ENCODE assay signal across 1 cellular context in the genomic region with DNA sequence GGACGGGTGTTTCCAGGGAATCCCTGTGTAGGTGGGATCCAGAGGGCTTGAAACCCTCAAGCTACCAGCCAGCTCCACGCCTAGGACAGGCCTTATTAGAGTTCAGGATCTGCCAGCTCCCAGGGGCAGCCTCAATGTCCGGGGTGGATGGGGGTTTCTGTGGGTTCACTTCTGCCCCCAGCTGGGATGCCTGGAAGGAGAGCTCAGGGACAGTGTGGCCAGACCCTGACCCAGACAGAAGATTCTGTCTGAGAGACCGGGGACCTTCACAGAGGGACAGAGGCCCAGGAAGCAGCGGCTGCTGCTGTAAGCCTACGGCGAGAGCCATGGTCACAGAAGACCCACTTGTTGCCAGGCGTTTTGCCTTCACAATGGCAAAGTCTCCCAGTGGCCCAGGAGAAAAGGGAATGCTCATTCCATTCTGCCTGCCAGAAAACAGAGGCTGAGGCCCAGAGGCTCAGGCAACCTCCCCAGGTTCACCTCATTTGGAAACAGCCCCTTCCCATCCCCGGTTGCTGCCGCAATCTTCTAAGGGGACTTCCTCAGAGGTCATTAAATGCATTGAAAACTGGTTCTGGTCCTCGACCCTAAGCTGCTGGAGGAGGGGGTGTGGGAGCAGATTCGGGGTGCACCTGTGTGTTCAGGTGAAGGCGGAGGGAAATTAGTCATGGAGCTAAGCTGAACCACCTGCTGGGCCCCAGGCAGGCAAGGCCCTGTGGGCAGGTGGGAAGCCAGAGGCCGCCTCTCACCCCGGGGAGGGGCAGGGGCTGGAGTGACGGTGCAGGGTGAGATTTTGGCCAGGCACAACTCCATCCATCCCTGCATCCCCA.
TF ChIP-seq lines count a peak whose summit lies in the region.

No MANE protein-coding gene starts in this region.

TF ChIP-seq in HepG2, 621 proteins besides CTCF, POLR2A, EP300 and RAD21 (continued from another document and continues in another):
- TF ChIP-seq, protein P1, sequence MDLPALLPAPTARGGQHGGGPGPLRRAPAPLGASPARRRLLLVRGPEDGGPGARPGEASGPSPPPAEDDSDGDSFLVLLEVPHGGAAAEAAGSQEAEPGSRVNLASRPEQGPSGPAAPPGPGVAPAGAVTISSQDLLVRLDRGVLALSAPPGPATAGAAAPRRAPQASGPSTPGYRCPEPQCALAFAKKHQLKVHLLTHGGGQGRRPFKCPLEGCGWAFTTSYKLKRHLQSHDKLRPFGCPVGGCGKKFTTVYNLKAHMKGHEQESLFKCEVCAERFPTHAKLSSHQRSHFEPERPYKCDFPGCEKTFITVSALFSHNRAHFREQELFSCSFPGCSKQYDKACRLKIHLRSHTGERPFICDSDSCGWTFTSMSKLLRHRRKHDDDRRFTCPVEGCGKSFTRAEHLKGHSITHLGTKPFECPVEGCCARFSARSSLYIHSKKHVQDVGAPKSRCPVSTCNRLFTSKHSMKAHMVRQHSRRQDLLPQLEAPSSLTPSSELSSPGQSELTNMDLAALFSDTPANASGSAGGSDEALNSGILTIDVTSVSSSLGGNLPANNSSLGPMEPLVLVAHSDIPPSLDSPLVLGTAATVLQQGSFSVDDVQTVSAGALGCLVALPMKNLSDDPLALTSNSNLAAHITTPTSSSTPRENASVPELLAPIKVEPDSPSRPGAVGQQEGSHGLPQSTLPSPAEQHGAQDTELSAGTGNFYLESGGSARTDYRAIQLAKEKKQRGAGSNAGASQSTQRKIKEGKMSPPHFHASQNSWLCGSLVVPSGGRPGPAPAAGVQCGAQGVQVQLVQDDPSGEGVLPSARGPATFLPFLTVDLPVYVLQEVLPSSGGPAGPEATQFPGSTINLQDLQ (CRISPR knock-in tag; IDR thresholded peaks at IDR 0.05) = no peak
- TF ChIP-seq RNF2 (conservative IDR thresholded peaks at IDR 0.05; ENCODE audit: low read depth) (no peak), GTF2F1 (IDR thresholded peaks at IDR 0.05; ENCODE audit: low read length) (no peak), ZNF225 (CRISPR knock-in tag; IDR thresholded peaks at IDR 0.05) (no peak), ZNF430 (CRISPR knock-in tag; IDR thresholded peaks at IDR 0.05) (0 out of 2 replicates have a peak, but pooled peaks have one; percentile 8), SMAD3 (CRISPR knock-in tag; IDR thresholded peaks at IDR 0.05) (no peak), SMYD3 (CRISPR knock-in tag; IDR thresholded peaks at IDR 0.05) (peak; percentile 86; the same call in 1 of the 2 replicates), ZNF878 (CRISPR knock-in tag; IDR thresholded peaks at IDR 0.05) (no peak; the same call in 1 of the 2 replicates), ZNF543 (CRISPR knock-in tag; IDR thresholded peaks at IDR 0.05) (no peak), ZNF777 (CRISPR knock-in tag; IDR thresholded peaks at IDR 0.05) (no peak), ZNF564 (CRISPR knock-in tag; IDR thresholded peaks at IDR 0.05) (no peak), ZNF207 (IDR thresholded peaks at IDR 0.05; ENCODE audit: borderline replicate concordance) (no peak), NONO (IDR thresholded peaks at IDR 0.05) (no peak), NONO (CRISPR knock-in tag; conservative IDR thresholded peaks at IDR 0.05) (0 out of 2 replicates have a peak, but pooled peaks have one; percentile 14), PCBP2 (optimal IDR thresholded peaks at IDR 0.05; ENCODE audit: low read depth, low read length, poor library complexity, severe bottlenecking) (no peak), IRF2 (CRISPR knock-in tag; IDR thresholded peaks at IDR 0.05) (no peak), ZNF788 (CRISPR knock-in tag; IDR thresholded peaks at IDR 0.05; ENCODE audit: borderline replicate concordance) (no peak), FOXK2 (IDR thresholded peaks at IDR 0.05) (no peak), BORCS8-MEF2B (CRISPR knock-in tag; IDR thresholded peaks at IDR 0.05) (no peak; the same call in 1 of the 2 replicates), EEA1 (CRISPR knock-in tag; IDR thresholded peaks at IDR 0.05; ENCODE audit: borderline replicate concordance) (no peak), ZNF749 (CRISPR knock-in tag; IDR thresholded peaks at IDR 0.05; ENCODE audit: borderline replicate concordance) (no peak), TBL1XR1 (IDR thresholded peaks at IDR 0.05; ENCODE audit: borderline replicate concordance, low read length, partially characterized antibody) (no peak), FIP1L1 (IDR thresholded peaks at IDR 0.05; ENCODE audit: borderline replicate concordance, insufficient read depth, low read depth, low read length) (no peak), SNAI1 (CRISPR knock-in tag; IDR thresholded peaks at IDR 0.05; ENCODE audit: borderline replicate concordance) (0 out of 2 replicates have a peak, but pooled peaks have one; percentile 14), SPEN (CRISPR knock-in tag; IDR thresholded peaks at IDR 0.05; ENCODE audit: low read depth) (no peak), ZNF572 (CRISPR knock-in tag; IDR thresholded peaks at IDR 0.05) (no peak), REXO4 (CRISPR knock-in tag; IDR thresholded peaks at IDR 0.05; ENCODE audit: borderline replicate concordance) (no peak), ZSCAN25 (CRISPR knock-in tag; IDR thresholded peaks at IDR 0.05) (peak; percentile 31; the same call in 1 of the 2 replicates), NR2C2 (CRISPR knock-in tag; IDR thresholded peaks at IDR 0.05; ENCODE audit: borderline replicate concordance) (no peak), SETDB1 (CRISPR knock-in tag; IDR thresholded peaks at IDR 0.05; ENCODE audit: borderline replicate concordance) (no peak), ZNF20 (CRISPR knock-in tag; IDR thresholded peaks at IDR 0.05) (no peak), ASH2L (IDR thresholded peaks at IDR 0.05; ENCODE audit: insufficient read length, low read depth, low read length) (no peak), KAT7 (CRISPR knock-in tag; IDR thresholded peaks at IDR 0.05; ENCODE audit: borderline replicate concordance) (no peak), ZNF383 (CRISPR knock-in tag; IDR thresholded peaks at IDR 0.05; ENCODE audit: borderline replicate concordance) (no peak)
- TF ChIP-seq, protein P2, sequence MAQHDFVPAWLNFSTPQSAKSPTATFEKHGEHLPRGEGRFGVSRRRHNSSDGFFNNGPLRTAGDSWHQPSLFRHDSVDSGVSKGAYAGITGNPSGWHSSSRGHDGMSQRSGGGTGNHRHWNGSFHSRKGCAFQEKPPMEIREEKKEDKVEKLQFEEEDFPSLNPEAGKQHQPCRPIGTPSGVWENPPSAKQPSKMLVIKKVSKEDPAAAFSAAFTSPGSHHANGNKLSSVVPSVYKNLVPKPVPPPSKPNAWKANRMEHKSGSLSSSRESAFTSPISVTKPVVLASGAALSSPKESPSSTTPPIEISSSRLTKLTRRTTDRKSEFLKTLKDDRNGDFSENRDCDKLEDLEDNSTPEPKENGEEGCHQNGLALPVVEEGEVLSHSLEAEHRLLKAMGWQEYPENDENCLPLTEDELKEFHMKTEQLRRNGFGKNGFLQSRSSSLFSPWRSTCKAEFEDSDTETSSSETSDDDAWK (CRISPR knock-in tag; IDR thresholded peaks at IDR 0.05) = no peak
- TF ChIP-seq, protein P3, sequence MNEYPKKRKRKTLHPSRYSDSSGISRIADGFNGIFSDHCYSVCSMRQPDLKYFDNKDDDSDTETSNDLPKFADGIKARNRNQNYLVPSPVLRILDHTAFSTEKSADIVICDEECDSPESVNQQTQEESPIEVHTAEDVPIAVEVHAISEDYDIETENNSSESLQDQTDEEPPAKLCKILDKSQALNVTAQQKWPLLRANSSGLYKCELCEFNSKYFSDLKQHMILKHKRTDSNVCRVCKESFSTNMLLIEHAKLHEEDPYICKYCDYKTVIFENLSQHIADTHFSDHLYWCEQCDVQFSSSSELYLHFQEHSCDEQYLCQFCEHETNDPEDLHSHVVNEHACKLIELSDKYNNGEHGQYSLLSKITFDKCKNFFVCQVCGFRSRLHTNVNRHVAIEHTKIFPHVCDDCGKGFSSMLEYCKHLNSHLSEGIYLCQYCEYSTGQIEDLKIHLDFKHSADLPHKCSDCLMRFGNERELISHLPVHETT (CRISPR knock-in tag; conservative IDR thresholded peaks at IDR 0.05) = no peak
- TF ChIP-seq, protein P4, sequence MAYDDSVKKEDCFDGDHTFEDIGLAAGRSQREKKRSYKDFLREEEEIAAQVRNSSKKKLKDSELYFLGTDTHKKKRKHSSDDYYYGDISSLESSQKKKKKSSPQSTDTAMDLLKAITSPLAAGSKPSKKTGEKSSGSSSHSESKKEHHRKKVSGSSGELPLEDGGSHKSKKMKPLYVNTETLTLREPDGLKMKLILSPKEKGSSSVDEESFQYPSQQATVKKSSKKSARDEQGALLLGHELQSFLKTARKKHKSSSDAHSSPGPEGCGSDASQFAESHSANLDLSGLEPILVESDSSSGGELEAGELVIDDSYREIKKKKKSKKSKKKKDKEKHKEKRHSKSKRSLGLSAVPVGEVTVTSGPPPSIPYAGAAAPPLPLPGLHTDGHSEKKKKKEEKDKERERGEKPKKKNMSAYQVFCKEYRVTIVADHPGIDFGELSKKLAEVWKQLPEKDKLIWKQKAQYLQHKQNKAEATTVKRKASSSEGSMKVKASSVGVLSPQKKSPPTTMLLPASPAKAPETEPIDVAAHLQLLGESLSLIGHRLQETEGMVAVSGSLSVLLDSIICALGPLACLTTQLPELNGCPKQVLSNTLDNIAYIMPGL (CRISPR knock-in tag; IDR thresholded peaks at IDR 0.05; ENCODE audit: borderline replicate concordance in 1 of 2, low read depth in 1 of 2) = no peak
- TF ChIP-seq, protein P5, sequence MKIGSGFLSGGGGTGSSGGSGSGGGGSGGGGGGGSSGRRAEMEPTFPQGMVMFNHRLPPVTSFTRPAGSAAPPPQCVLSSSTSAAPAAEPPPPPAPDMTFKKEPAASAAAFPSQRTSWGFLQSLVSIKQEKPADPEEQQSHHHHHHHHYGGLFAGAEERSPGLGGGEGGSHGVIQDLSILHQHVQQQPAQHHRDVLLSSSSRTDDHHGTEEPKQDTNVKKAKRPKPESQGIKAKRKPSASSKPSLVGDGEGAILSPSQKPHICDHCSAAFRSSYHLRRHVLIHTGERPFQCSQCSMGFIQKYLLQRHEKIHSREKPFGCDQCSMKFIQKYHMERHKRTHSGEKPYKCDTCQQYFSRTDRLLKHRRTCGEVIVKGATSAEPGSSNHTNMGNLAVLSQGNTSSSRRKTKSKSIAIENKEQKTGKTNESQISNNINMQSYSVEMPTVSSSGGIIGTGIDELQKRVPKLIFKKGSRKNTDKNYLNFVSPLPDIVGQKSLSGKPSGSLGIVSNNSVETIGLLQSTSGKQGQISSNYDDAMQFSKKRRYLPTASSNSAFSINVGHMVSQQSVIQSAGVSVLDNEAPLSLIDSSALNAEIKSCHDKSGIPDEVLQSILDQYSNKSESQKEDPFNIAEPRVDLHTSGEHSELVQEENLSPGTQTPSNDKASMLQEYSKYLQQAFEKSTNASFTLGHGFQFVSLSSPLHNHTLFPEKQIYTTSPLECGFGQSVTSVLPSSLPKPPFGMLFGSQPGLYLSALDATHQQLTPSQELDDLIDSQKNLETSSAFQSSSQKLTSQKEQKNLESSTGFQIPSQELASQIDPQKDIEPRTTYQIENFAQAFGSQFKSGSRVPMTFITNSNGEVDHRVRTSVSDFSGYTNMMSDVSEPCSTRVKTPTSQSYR (CRISPR knock-in tag; IDR thresholded peaks at IDR 0.05; ENCODE audit: borderline replicate concordance) = no peak
- TF ChIP-seq, protein P6, sequence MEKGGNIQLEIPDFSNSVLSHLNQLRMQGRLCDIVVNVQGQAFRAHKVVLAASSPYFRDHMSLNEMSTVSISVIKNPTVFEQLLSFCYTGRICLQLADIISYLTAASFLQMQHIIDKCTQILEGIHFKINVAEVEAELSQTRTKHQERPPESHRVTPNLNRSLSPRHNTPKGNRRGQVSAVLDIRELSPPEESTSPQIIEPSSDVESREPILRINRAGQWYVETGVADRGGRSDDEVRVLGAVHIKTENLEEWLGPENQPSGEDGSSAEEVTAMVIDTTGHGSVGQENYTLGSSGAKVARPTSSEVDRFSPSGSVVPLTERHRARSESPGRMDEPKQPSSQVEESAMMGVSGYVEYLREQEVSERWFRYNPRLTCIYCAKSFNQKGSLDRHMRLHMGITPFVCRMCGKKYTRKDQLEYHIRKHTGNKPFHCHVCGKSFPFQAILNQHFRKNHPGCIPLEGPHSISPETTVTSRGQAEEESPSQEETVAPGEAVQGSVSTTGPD (CRISPR knock-in tag; IDR thresholded peaks at IDR 0.05) = no peak
- TF ChIP-seq, protein P7, sequence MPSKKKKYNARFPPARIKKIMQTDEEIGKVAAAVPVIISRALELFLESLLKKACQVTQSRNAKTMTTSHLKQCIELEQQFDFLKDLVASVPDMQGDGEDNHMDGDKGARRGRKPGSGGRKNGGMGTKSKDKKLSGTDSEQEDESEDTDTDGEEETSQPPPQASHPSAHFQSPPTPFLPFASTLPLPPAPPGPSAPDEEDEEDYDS (CRISPR knock-in tag; IDR thresholded peaks at IDR 0.05) = no peak
- TF ChIP-seq, protein P8, sequence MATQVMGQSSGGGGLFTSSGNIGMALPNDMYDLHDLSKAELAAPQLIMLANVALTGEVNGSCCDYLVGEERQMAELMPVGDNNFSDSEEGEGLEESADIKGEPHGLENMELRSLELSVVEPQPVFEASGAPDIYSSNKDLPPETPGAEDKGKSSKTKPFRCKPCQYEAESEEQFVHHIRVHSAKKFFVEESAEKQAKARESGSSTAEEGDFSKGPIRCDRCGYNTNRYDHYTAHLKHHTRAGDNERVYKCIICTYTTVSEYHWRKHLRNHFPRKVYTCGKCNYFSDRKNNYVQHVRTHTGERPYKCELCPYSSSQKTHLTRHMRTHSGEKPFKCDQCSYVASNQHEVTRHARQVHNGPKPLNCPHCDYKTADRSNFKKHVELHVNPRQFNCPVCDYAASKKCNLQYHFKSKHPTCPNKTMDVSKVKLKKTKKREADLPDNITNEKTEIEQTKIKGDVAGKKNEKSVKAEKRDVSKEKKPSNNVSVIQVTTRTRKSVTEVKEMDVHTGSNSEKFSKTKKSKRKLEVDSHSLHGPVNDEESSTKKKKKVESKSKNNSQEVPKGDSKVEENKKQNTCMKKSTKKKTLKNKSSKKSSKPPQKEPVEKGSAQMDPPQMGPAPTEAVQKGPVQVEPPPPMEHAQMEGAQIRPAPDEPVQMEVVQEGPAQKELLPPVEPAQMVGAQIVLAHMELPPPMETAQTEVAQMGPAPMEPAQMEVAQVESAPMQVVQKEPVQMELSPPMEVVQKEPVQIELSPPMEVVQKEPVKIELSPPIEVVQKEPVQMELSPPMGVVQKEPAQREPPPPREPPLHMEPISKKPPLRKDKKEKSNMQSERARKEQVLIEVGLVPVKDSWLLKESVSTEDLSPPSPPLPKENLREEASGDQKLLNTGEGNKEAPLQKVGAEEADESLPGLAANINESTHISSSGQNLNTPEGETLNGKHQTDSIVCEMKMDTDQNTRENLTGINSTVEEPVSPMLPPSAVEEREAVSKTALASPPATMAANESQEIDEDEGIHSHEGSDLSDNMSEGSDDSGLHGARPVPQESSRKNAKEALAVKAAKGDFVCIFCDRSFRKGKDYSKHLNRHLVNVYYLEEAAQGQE (IDR thresholded peaks at IDR 0.05; ENCODE audit: borderline replicate concordance in 1 of 2, low read depth in 1 of 2, low read length in 2 of 2) = no peak
